In the genomic region with DNA sequence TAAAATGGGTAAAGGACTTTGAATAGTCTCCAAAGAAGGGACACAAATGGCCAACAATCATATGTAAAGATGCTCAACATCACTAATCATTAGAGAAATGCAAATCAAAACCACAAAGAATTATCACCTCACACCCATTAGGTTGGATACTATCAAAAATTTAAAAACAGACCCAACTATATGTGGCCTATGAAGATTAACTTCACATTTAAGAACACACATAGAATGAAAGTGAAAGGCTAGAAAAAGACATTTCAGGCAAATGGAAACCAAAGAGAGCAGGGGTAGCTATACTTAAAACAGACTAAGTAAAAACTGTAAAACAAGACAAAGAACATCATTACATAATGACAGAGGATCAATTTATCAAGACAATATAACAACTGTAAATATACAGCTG, we compare ENCODE assay signal across 19 cellular contexts. TPM values are rescaled to one million over a fixed set of nuclear protein-coding genes. Genes with fewer than 3 reads are reported as not detected.
A peak's percentile ranks its signal among the peaks of the same experiment; 100 is the strongest.
DNase-seq lines count a peak whose midpoint lies in the region; ATAC-seq and TF ChIP-seq lines count a peak whose summit lies in the region.
"Had no signal": no experiment of that assay in that cellular context is flagged by ENCODE, and none has a peak within 500 bp of the region (broad histone marks: within the 10 kb centered on the region; RNA-seq: fewer than 3 reads in every experiment).

No MANE protein-coding gene starts in this region.

- no peaks in the 10 kb centered on the region for H3K27me3 Mint-ChIP-seq in activated naive CD4-positive, alpha-beta T cell treated with anti-CD3 and anti-CD28 coated beads for 36 hours (ENCODE audit: low read depth)
- H3K27me3 Mint-ChIP-seq: B cell; CD4-positive, alpha-beta T cell had no signal

- CTCF ChIA-PET in activated naive CD4-positive, alpha-beta T cell treated with anti-CD3 and anti-CD28 coated beads for 36 hours (lab: Charles Lee), result interaction anchor here (0.6 to 1.2 kb wide), 2 partner anchors 10 to 22 kb away, joined by 3 read pairs; no protein-coding TSS in a partner anchor

- H3K4me3 Mint-ChIP-seq in activated naive CD4-positive, alpha-beta T cell treated with anti-CD3 and anti-CD28 coated beads for 36 hours, result no peak overlapping the region
- H3K4me3 Mint-ChIP-seq: B cell; CD4-positive, alpha-beta T cell had no signal

- H3K36me3 Mint-ChIP-seq in activated naive CD4-positive, alpha-beta T cell treated with anti-CD3 and anti-CD28 coated beads for 36 hours (ENCODE audit: low read depth), result peaks cover 17% of the 10 kb centered on the region

- H3K27me3 ChIP-seq in neutrophil, result no peaks in the 10 kb centered on the region
- H3K27me3 ChIP-seq: MG63, SJCRH30 had no signal

- peak; percentile 66 for ATAC-seq in GM18867 (IDR thresholded peaks at IDR 0.05; ENCODE audit: unreplicated experiment)
- ATAC-seq in HG02870 (IDR thresholded peaks at IDR 0.05; ENCODE audit: unreplicated experiment), result peak; percentile 55

- H3K4me1 ChIP-seq in neutrophil (ENCODE audit: control insufficient read depth in 1 of 2, insufficient read depth in 1 of 2, low read depth in 1 of 2, low read length in 1 of 2), result peaks cover 93 to 96% of the 10 kb centered on the region in 2 experiments
- H3K4me1 ChIP-seq: SJCRH30 had no signal

- peaks cover 3% of the 10 kb centered on the region for H3K9me3 Mint-ChIP-seq in activated naive CD4-positive, alpha-beta T cell treated with anti-CD3 and anti-CD28 coated beads for 36 hours
- H3K9me3 Mint-ChIP-seq: CD4-positive, alpha-beta T cell had no signal

- no peak for DNase-seq in activated naive CD4-positive, alpha-beta T cell treated with anti-CD3 and anti-CD28 coated beads for 36 hours
- no peak for DNase-seq in activated naive CD4-positive, alpha-beta T cell treated with Interleukin-2 at 50 U/mL for 16 hours
- DNase-seq in SW480 (ENCODE audit: low spot score) (no peak), substantia nigra (lab: John Stamatoyannopoulos, UW) (no peak)
- DNase-seq: Calu3; CD4-positive, alpha-beta T cell; GM23248; MG63; NCI-H1092 treated with DMSO at 0.1 percent for 48 hours; NCI-H1694; NCI-H69; NK-92 treated with Interleukin-12 subunit alpha and Interleukin-12 subunit beta, amount 100 ng/mL, for 24 hours; SJCRH30 had no signal

- H3K27ac Mint-ChIP-seq in activated naive CD4-positive, alpha-beta T cell treated with anti-CD3 and anti-CD28 coated beads for 36 hours, result peak overlapping the region; percentile 51
- H3K27ac Mint-ChIP-seq: B cell; CD4-positive, alpha-beta T cell had no signal

- no peak for TF ChIP-seq CTCF in neutrophil (IDR thresholded peaks at IDR 0.05)

- peaks cover 64% of the 10 kb centered on the region for H3K36me3 ChIP-seq in neutrophil
- H3K36me3 ChIP-seq: MG63 had no signal

- H3K27ac ChIP-seq in neutrophil (peak overlapping the region; percentile 100), substantia nigra (ENCODE audit: low read depth, low read length, poor library complexity, severe bottlenecking) (no peak overlapping the region)
- H3K27ac ChIP-seq: GM23248, KMS-11, RWPE1, SJCRH30 had no signal

- peak overlapping the region; percentile 62 to 72 for H3K4me3 ChIP-seq in neutrophil (ENCODE audit: low read depth in 1 of 2, low read length in 1 of 2)
- H3K4me3 ChIP-seq: GM23248, MG63, SJCRH30 had no signal

- peaks cover 21% of the 10 kb centered on the region for H3K4me1 Mint-ChIP-seq in activated naive CD4-positive, alpha-beta T cell treated with anti-CD3 and anti-CD28 coated beads for 36 hours (ENCODE audit: low read depth)

- intact Hi-C loops in activated naive CD4-positive, alpha-beta T cell treated with anti-CD3 and anti-CD28 coated beads for 36 hours (cut with micrococcal nuclease), result no loop called here

- H3K9me3 ChIP-seq in neutrophil, result no peaks in the 10 kb centered on the region

RNA-seq across cellular contexts. Expression of a gene that starts 53.5 kb away (rescaled TPM):
- total RNA-seq in activated naive CD4-positive, alpha-beta T cell treated with anti-CD3 and anti-CD28 coated beads for 36 hours, result under 1 TPM; 0.41 to 0.59 TPM
